Comparison of ENCODE assay signal across 11 cellular contexts in the genomic region with DNA sequence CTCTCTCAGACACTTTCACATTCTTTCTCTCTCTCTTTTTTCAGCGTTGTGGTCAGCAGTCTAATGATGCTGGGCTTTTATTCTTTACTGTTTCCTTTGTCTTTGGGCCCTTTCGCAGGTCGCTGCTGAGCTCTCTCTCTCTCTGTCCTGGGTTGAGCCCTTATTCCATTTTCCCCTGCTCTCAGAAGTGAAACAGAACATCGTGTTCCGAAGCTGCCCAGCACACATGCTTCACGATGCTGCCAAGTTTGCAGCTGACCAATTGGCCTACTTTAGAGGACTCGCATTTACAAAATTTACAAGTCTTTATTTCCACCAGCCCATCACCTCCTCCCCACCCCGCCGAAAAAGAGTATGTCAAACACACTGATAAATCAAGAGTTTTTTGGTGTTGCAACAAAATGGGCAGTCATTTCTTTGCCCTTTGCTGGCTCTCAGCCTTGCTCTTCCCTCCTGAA. TPM values are rescaled to one million over a fixed set of nuclear protein-coding genes. Genes with fewer than 3 reads are reported as not detected.
DNase-seq lines count a peak whose midpoint lies in the region; ATAC-seq and TF ChIP-seq lines count a peak whose summit lies in the region.
"Had no signal": no experiment of that assay in that cellular context is flagged by ENCODE, and none has a peak within 500 bp of the region (broad histone marks: within the 10 kb centered on the region; RNA-seq: fewer than 3 reads in every experiment).

No MANE protein-coding gene starts in this region.

- H3K4me1 ChIP-seq in mucosa of descending colon (ENCODE audit: low read depth) (no peaks in the 10 kb centered on the region), suprapubic skin (peaks cover 5% of the 10 kb centered on the region)

- H3K36me3 ChIP-seq in mucosa of descending colon (ENCODE audit: low read depth) (no peaks in the 10 kb centered on the region), suprapubic skin (no peaks in the 10 kb centered on the region)
- H3K36me3 ChIP-seq: cardiac muscle cell had no signal

- no peak for TF ChIP-seq CTCF in fibroblast of mammary gland (conservative IDR thresholded peaks at IDR 0.05; ENCODE audit: control insufficient read depth, insufficient read depth, low read depth, low read length)
- TF ChIP-seq CTCF in mucosa of descending colon (IDR thresholded peaks at IDR 0.05): no peak
- no peak for TF ChIP-seq CTCF in suprapubic skin (IDR thresholded peaks at IDR 0.05)

- DNase-seq in LHCN-M2 (ENCODE audit: low read depth) (peak; percentile 89), fibroblast of mammary gland (ENCODE audit: low read depth) (peak; percentile 89), mucosa of descending colon (no peak), suprapubic skin (ENCODE audit: low spot score in 2 of 2) (peak; percentile 86 to 91), NK-92 (lab: John Stamatoyannopoulos, UW; ENCODE audit: unreplicated experiment) (no peak), RPMI8226 (no peak)
- DNase-seq in activated T-cell treated with anti-CD3 and anti-CD28 coated beads, Interleukin-2, amount 50 U/mL, for 72 hours: no peak
- DNase-seq: DMS79, NCI-H1048 had no signal

- no peak for TF ChIP-seq POLR2A in suprapubic skin (IDR thresholded peaks at IDR 0.05)

- no peak overlapping the region for H3K27ac Mint-ChIP-seq in activated T-cell treated with anti-CD3 and anti-CD28 coated beads, Interleukin-2, amount 50 U/mL, for 72 hours

- ATAC-seq in mucosa of descending colon (peak; percentile 46), HG03025 (IDR thresholded peaks at IDR 0.05; ENCODE audit: low FRiP score, unreplicated experiment) (no peak)
- ATAC-seq in activated T-cell treated with anti-CD3 and anti-CD28 coated beads, Interleukin-2, amount 50 U/mL, for 72 hours (replicated peaks in 1 of 2): no peak

- no peak overlapping the region for H3K4me3 ChIP-seq in fibroblast of mammary gland (ENCODE audit: control insufficient read depth, low read depth, low read length)
- no peak overlapping the region for H3K4me3 ChIP-seq in mucosa of descending colon
- H3K4me3 ChIP-seq in suprapubic skin: no peak overlapping the region
- H3K4me3 ChIP-seq: cardiac muscle cell had no signal

- peak overlapping the region; percentile 71 for H3K27ac ChIP-seq in suprapubic skin
- H3K27ac ChIP-seq: cardiac muscle cell had no signal

- H3K36me3 Mint-ChIP-seq in activated T-cell treated with anti-CD3 and anti-CD28 coated beads, Interleukin-2, amount 50 U/mL, for 72 hours (ENCODE audit: insufficient read depth in 2 of 2): no peaks in the 10 kb centered on the region

- H3K27me3 ChIP-seq in suprapubic skin: no peaks in the 10 kb centered on the region
- H3K27me3 ChIP-seq: cardiac muscle cell had no signal

- TF ChIP-seq EP300 in suprapubic skin (IDR thresholded peaks at IDR 0.05): peak; percentile 95

- H3K27me3 Mint-ChIP-seq in activated T-cell treated with anti-CD3 and anti-CD28 coated beads, Interleukin-2, amount 50 U/mL, for 72 hours (ENCODE audit: low read depth): peaks cover 9% of the 10 kb centered on the region

- WGBS in suprapubic skin: 47% methylated on average over 9 of the region's 9 CpGs

- H3K9me3 ChIP-seq in mucosa of descending colon (no peaks in the 10 kb centered on the region), suprapubic skin (no peaks in the 10 kb centered on the region)

- intact Hi-C loops in mucosa of descending colon (cut with DNase I, micrococcal nuclease): no loop called here

- H3K9me3 Mint-ChIP-seq in activated T-cell treated with anti-CD3 and anti-CD28 coated beads, Interleukin-2, amount 50 U/mL, for 72 hours: no peaks in the 10 kb centered on the region

- no peak overlapping the region for H3K4me3 Mint-ChIP-seq in activated T-cell treated with anti-CD3 and anti-CD28 coated beads, Interleukin-2, amount 50 U/mL, for 72 hours

- no peaks in the 10 kb centered on the region for H3K4me1 Mint-ChIP-seq in activated T-cell treated with anti-CD3 and anti-CD28 coated beads, Interleukin-2, amount 50 U/mL, for 72 hours (ENCODE audit: low read depth)

RNA-seq across cellular contexts. Expression of a gene that starts 44.4 kb away (rescaled TPM):
- total RNA-seq in LHCN-M2 (2014; rRNA removed) (11.0 and 16.5 TPM in 2 replicates), mucosa of descending colon (100 to 1,000 TPM in 1 of 3 donors, 10 to 100 TPM in 2; 66.7 to 197 (median 74.9) TPM), suprapubic skin (100 to 1,000 TPM in 3 of 4 donors, 10 to 100 TPM in 1; 96.5 to 257 (median 181) TPM)
- polyA plus RNA-seq in LHCN-M2 (2012): 3.4 TPM
- total RNA-seq in activated T-cell treated with anti-CD3 and anti-CD28 coated beads, Interleukin-2, amount 50 U/mL, for 72 hours: 10 to 100 TPM; 46.5 to 74.2 TPM

Comparison
In these comparisons a context has a peak if more than half of its experiments do, and no peak if none do; other contexts are left out.
1. DNase-seq: peak in LHCN-M2 (single experiment), fibroblast of mammary gland (single experiment) and suprapubic skin (2 of 2); none in mucosa of descending colon (0 of 3), NK-92 (single experiment), RPMI8226 (single experiment) and activated T-cell treated with anti-CD3 and anti-CD28 coated beads, Interleukin-2, amount 50 U/mL, for 72 hours (0 of 2).